In the genomic region with DNA sequence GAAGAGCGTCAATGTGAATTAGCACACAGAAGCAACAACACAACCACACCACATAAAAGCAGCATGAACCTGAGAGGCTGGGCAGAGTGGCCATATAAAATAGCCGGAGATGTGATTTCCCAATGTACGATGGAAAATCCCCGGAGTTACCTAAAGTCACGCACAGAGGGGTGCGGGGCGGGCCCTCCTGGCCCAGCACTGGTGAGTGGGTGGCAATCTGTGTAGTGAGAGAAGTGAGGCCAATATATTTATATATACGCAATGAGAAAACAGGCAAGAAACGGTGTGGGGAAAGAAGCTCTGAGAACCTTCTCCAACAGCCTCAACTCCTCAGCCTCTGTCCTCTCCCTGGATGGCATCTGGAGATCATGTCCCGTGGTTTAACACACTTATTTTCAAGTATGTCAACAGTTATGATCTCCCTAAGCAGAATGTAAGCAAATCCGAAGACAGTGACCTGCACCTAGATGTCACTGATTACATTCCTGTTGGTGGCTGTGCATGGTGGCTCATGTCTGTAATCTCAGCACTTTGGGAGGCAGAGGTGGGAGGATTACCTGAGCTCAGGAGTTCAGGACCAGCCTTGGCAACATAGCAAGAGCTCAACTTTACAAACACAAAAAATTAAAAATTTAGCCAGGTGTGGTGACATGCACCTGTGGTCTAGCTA, we compare ENCODE assay signal across 20 cellular contexts. TPM values are rescaled to one million over a fixed set of nuclear protein-coding genes. Genes with fewer than 3 reads are reported as not detected.
DNase-seq lines count a peak whose midpoint lies in the region; ATAC-seq, FAIRE-seq and TF ChIP-seq lines count a peak whose summit lies in the region.
"Had no signal": no experiment of that assay in that cellular context is flagged by ENCODE, and none has a peak within 500 bp of the region (broad histone marks: within the 10 kb centered on the region; RNA-seq: fewer than 3 reads in every experiment).

No MANE protein-coding gene starts in this region.

- H3K4me3 Mint-ChIP-seq in CD14-positive monocyte (no peak overlapping the region), osteocyte (ENCODE audit: unreplicated experiment) (no peak overlapping the region)
- no peak overlapping the region for H3K4me3 Mint-ChIP-seq in activated naive CD4-positive, alpha-beta T cell treated with anti-CD3 and anti-CD28 coated beads, Interleukin-2, amount 10 ng/mL, durations not matched to agents 7 days and 5 days
- H3K4me3 Mint-ChIP-seq: CD4-positive, alpha-beta T cell; H9 had no signal

- CTCF ChIA-PET in activated naive CD4-positive, alpha-beta T cell treated with anti-CD3 and anti-CD28 coated beads, Interleukin-2, amount 10 ng/mL, durations not matched to agents 7 days and 5 days (lab: Charles Lee) = interaction anchor here (0.9 kb wide), 1 partner anchor 173 kb away, joined by 5 read pairs; no protein-coding TSS in a partner anchor

- TF ChIP-seq CTCF in CD14-positive monocyte (IDR thresholded peaks at IDR 0.05) (no peak), dorsolateral prefrontal cortex (IDR thresholded peaks at IDR 0.05 in 54 of 56, conservative IDR thresholded peaks at IDR 0.05 in 2 of 56; ENCODE audit: low read depth in 1 of 56, partially characterized antibody in 56 of 56) (no peak), osteocyte (IDR thresholded peaks at IDR 0.05) (no peak), upper lobe of right lung (IDR thresholded peaks at IDR 0.05) (no peak), D721Med (IDR thresholded peaks at IDR 0.05; ENCODE audit: insufficient read depth, missing control alignments) (no peak)

- no peak overlapping the region for H3K27ac Mint-ChIP-seq in CD14-positive monocyte
- no peak overlapping the region for H3K27ac Mint-ChIP-seq in osteocyte (ENCODE audit: unreplicated experiment)
- no peak overlapping the region for H3K27ac Mint-ChIP-seq in activated naive CD4-positive, alpha-beta T cell treated with anti-CD3 and anti-CD28 coated beads, Interleukin-2, amount 10 ng/mL, durations not matched to agents 7 days and 5 days
- H3K27ac Mint-ChIP-seq: CD4-positive, alpha-beta T cell; H9 had no signal

- H3K27me3 Mint-ChIP-seq in CD14-positive monocyte (ENCODE audit: low read depth in 3 of 3) (peaks cover 0 to 6% (median 5%) of the 10 kb centered on the region in 3 donors), osteocyte (ENCODE audit: unreplicated experiment) (peaks cover 40% of the 10 kb centered on the region)
- peaks cover 30% of the 10 kb centered on the region for H3K27me3 Mint-ChIP-seq in activated naive CD4-positive, alpha-beta T cell treated with anti-CD3 and anti-CD28 coated beads, Interleukin-2, amount 10 ng/mL, durations not matched to agents 7 days and 5 days
- H3K27me3 Mint-ChIP-seq: CD4-positive, alpha-beta T cell had no signal

- DNase-seq in CD14-positive monocyte (ENCODE audit: low spot score) (peak; percentile 13), dorsolateral prefrontal cortex (no peak), osteocyte (ENCODE audit: extremely low spot score, unreplicated experiment) (peak; percentile 17), upper lobe of right lung (peak; percentile 22), D721Med (ENCODE audit: insufficient read length, low spot score) (no peak)
- no peak for DNase-seq in activated naive CD4-positive, alpha-beta T cell treated with anti-CD3 and anti-CD28 coated beads, Interleukin-2, amount 10 ng/mL, durations not matched to agents 7 days and 5 days
- DNase-seq: AML-193; Calu3; CD4-positive, alpha-beta T cell; DMS79; GOT3 had no signal

- H3K4me3 ChIP-seq in dorsolateral prefrontal cortex (no peak overlapping the region), upper lobe of right lung (no peak overlapping the region)
- H3K4me3 ChIP-seq: BLaER1, GM12878 had no signal

- H3K9me3 Mint-ChIP-seq in CD14-positive monocyte = peaks cover 0 to 4% (median 0%) of the 10 kb centered on the region in 7 donors
- H3K9me3 Mint-ChIP-seq in osteocyte (ENCODE audit: unreplicated experiment) = peaks cover 12% of the 10 kb centered on the region
- H3K9me3 Mint-ChIP-seq in activated naive CD4-positive, alpha-beta T cell treated with anti-CD3 and anti-CD28 coated beads, Interleukin-2, amount 10 ng/mL, durations not matched to agents 7 days and 5 days = no peaks in the 10 kb centered on the region
- H3K9me3 Mint-ChIP-seq: CD4-positive, alpha-beta T cell had no signal

- intact Hi-C loops in CD14-positive monocyte (cut with micrococcal nuclease) = no loop called here
- intact Hi-C loops in dorsolateral prefrontal cortex (cut with DNase I) = no loop called here
- intact Hi-C loops in upper lobe of right lung (cut with DNase I) = no loop called here

- H3K36me3 ChIP-seq in upper lobe of right lung = no peaks in the 10 kb centered on the region
- H3K36me3 ChIP-seq: BLaER1 had no signal

- peaks cover 6% of the 10 kb centered on the region for H3K4me1 ChIP-seq in upper lobe of right lung

- no peak for ATAC-seq in upper lobe of right lung
- no peak for ATAC-seq in GM21786 (IDR thresholded peaks at IDR 0.05; ENCODE audit: unreplicated experiment)
- no peak for ATAC-seq in HG03439 (IDR thresholded peaks at IDR 0.05; ENCODE audit: unreplicated experiment)
- ATAC-seq: GM12878 had no signal

- H3K36me3 Mint-ChIP-seq in CD14-positive monocyte = no peaks in the 10 kb centered on the region
- H3K36me3 Mint-ChIP-seq in osteocyte (ENCODE audit: unreplicated experiment) = no peaks in the 10 kb centered on the region
- no peaks in the 10 kb centered on the region for H3K36me3 Mint-ChIP-seq in activated naive CD4-positive, alpha-beta T cell treated with anti-CD3 and anti-CD28 coated beads, Interleukin-2, amount 10 ng/mL, durations not matched to agents 7 days and 5 days

- no peak for FAIRE-seq in D721Med (lab: Jason Lieb, UNC)
- FAIRE-seq: GM12878, GM18507 had no signal

- no peaks in the 10 kb centered on the region for H3K9me3 ChIP-seq in upper lobe of right lung
- H3K9me3 ChIP-seq: BLaER1 had no signal

- H3K27me3 ChIP-seq in dorsolateral prefrontal cortex = no peaks in the 10 kb centered on the region
- H3K27me3 ChIP-seq in upper lobe of right lung = no peaks in the 10 kb centered on the region
- H3K27me3 ChIP-seq: BLaER1 had no signal

- H3K4me1 Mint-ChIP-seq in CD14-positive monocyte (peaks cover 9% of the 10 kb centered on the region), osteocyte (ENCODE audit: unreplicated experiment) (peaks cover 2% of the 10 kb centered on the region)
- no peaks in the 10 kb centered on the region for H3K4me1 Mint-ChIP-seq in activated naive CD4-positive, alpha-beta T cell treated with anti-CD3 and anti-CD28 coated beads, Interleukin-2, amount 10 ng/mL, durations not matched to agents 7 days and 5 days

- H3K27ac ChIP-seq in dorsolateral prefrontal cortex = peak overlapping the region in 49 of 59 donors; percentile 7 to 90 (median 61)
- no peak overlapping the region for H3K27ac ChIP-seq in upper lobe of right lung
- H3K27ac ChIP-seq: 22Rv1, BLaER1, HL-60 had no signal

RNA-seq across cellular contexts. Expression of a gene that starts 41.6 kb away (rescaled TPM):
- polyA plus RNA-seq in CD14-positive monocyte = under 1 TPM; 0.28 to 0.35 TPM
- 100 to 1,000 TPM in 78 of 120 experiments, 10 to 100 TPM in 42; 32.4 to 184 (median 107) TPM for total RNA-seq in dorsolateral prefrontal cortex
- 0.57 and 1.3 TPM in 2 replicates for total RNA-seq in osteocyte
- total RNA-seq in upper lobe of right lung = 33.3 TPM
- total RNA-seq: A673 had no signal

Comparison
In these comparisons a context has a peak if more than half of its experiments do, and no peak if none do; other contexts are left out.
1. DNase-seq: peak in CD14-positive monocyte (single experiment), osteocyte (single experiment) and upper lobe of right lung (single experiment); none in dorsolateral prefrontal cortex (0 of 10), D721Med (single experiment) and activated naive CD4-positive, alpha-beta T cell treated with anti-CD3 and anti-CD28 coated beads, Interleukin-2, amount 10 ng/mL, durations not matched to agents 7 days and 5 days (single experiment).
2. RNA of a gene that starts 41.6 kb away (total RNA-seq): 32.4 to 184 TPM in dorsolateral prefrontal cortex and 33.3 TPM in upper lobe of right lung (single experiment); 0.57 to 1.3 TPM in osteocyte; every median in the first group is over 10 times any median in the second.